ENCODE assay signal across 8 cellular contexts in genomic region chr10:21524526-21525366, GRCh38. TPM values are rescaled to one million over a fixed set of nuclear protein-coding genes. Genes with fewer than 3 reads are reported as not detected.
DNase-seq lines count a peak whose midpoint lies in the region; ATAC-seq, FAIRE-seq and TF ChIP-seq lines count a peak whose summit lies in the region.

No MANE protein-coding gene starts in this region.

- H3K9ac ChIP-seq in OCI-LY3 (ENCODE audit: low read length), result peak overlapping the region; percentile 81

- no peaks in the 10 kb centered on the region for H4K20me1 ChIP-seq in OCI-LY3 (ENCODE audit: insufficient read depth, low read length)

- H3K27ac ChIP-seq in OCI-LY3 (ENCODE audit: low read length), result peak overlapping the region; percentile 61
- H3K27ac ChIP-seq in effector memory CD4-positive, alpha-beta T cell (ENCODE audit: insufficient read depth, low read length, poor library complexity, severe bottlenecking), result peak overlapping the region; percentile 73
- peak overlapping the region; percentile 95 for H3K27ac ChIP-seq in muscle layer of duodenum (ENCODE audit: low read length)

- H3K27me3 Mint-ChIP-seq in activated CD4-positive, alpha-beta T cell treated with anti-CD3 and anti-CD28 coated beads for 36 hours, result peaks cover 24% of the 10 kb centered on the region

- no peak for TF ChIP-seq CTCF in OCI-LY3 (IDR thresholded peaks at IDR 0.05; ENCODE audit: low read depth, low read length)

- POLR2A ChIA-PET in activated CD4-positive, alpha-beta T cell treated with anti-CD3 and anti-CD28 coated beads for 36 hours (lab: Charles Lee), result interaction anchor here (0.7 kb wide), 1 partner anchor 178 kb away, joined by 3 read pairs; no protein-coding TSS in a partner anchor

- H3K4me3 Mint-ChIP-seq in activated CD4-positive, alpha-beta T cell treated with anti-CD3 and anti-CD28 coated beads for 36 hours, result peak overlapping the region; percentile 80

- peak overlapping the region; percentile 92 for H2AFZ ChIP-seq in OCI-LY3 (ENCODE audit: low read depth, low read length)

- H3K4me1 ChIP-seq in OCI-LY3 (ENCODE audit: low read length) (peaks cover 5% of the 10 kb centered on the region; the same call in 1 of the 2 replicates), muscle layer of duodenum (ENCODE audit: control insufficient read depth in 1 of 2, insufficient read depth in 2 of 2, low read length in 2 of 2) (peaks cover 9 to 33% of the 10 kb centered on the region in 2 donors)
- peaks cover 13% of the 10 kb centered on the region for H3K4me1 ChIP-seq in effector memory CD4-positive, alpha-beta T cell (ENCODE audit: control insufficient read depth, insufficient read depth, low read length, poor library complexity, severe bottlenecking)

- no peak for FAIRE-seq in RCC 7860 (lab: Jason Lieb, UNC)

- no peak for ATAC-seq in activated CD4-positive, alpha-beta T cell treated with anti-CD3 and anti-CD28 coated beads for 36 hours
- no peak for ATAC-seq in HG03108 (IDR thresholded peaks at IDR 0.05; ENCODE audit: unreplicated experiment)

- no peak for DNase-seq in activated CD4-positive, alpha-beta T cell treated with anti-CD3 and anti-CD28 coated beads for 36 hours
- no peak for DNase-seq in activated CD4-positive, alpha-beta T cell treated with anti-CD3 and anti-CD28 coated beads for 1 hour
- DNase-seq in effector memory CD4-positive, alpha-beta T cell, result no peak
- no peak for DNase-seq in RCC 7860 (ENCODE audit: low spot score)
- DNase-seq in posterior vena cava (ENCODE audit: low spot score), result no peak

- H3K9me3 ChIP-seq in OCI-LY3 (ENCODE audit: insufficient read depth, low read length) (no peaks in the 10 kb centered on the region), muscle layer of duodenum (ENCODE audit: control insufficient read depth in 1 of 2, low read length in 2 of 2) (no peaks in the 10 kb centered on the region)
- H3K9me3 ChIP-seq in effector memory CD4-positive, alpha-beta T cell (ENCODE audit: control insufficient read depth, low read length), result no peaks in the 10 kb centered on the region

- H3K4me3 ChIP-seq in OCI-LY3 (ENCODE audit: low read length) (peak overlapping the region; percentile 89), muscle layer of duodenum (ENCODE audit: low read depth in 1 of 2, low read length in 2 of 2) (peak overlapping the region; percentile 85 to 92)
- peak overlapping the region; percentile 65 for H3K4me3 ChIP-seq in effector memory CD4-positive, alpha-beta T cell (ENCODE audit: insufficient read depth, low read depth, low read length, poor library complexity, severe bottlenecking)

- H3K27ac Mint-ChIP-seq in activated CD4-positive, alpha-beta T cell treated with anti-CD3 and anti-CD28 coated beads for 36 hours, result peak overlapping the region; percentile 87

- H3K79me2 ChIP-seq in OCI-LY3 (ENCODE audit: low read length), result no peaks in the 10 kb centered on the region

- CTCF ChIA-PET in activated CD4-positive, alpha-beta T cell treated with anti-CD3 and anti-CD28 coated beads for 36 hours (lab: Charles Lee), result interaction anchor here (0.9 to 1.2 kb wide), 2 partner anchors 17 to 29 kb away, joined by 3 to 4 read pairs; no protein-coding TSS in a partner anchor

- H3K9me3 Mint-ChIP-seq in activated CD4-positive, alpha-beta T cell treated with anti-CD3 and anti-CD28 coated beads for 36 hours (ENCODE audit: low read depth), result no peaks in the 10 kb centered on the region

- peak overlapping the region; percentile 100 for H3K4me2 ChIP-seq in OCI-LY3 (ENCODE audit: low read length)

- H3K4me1 Mint-ChIP-seq in activated CD4-positive, alpha-beta T cell treated with anti-CD3 and anti-CD28 coated beads for 36 hours, result peaks cover 31% of the 10 kb centered on the region

- intact Hi-C loops in activated CD4-positive, alpha-beta T cell treated with anti-CD3 and anti-CD28 coated beads for 36 hours (cut with DNase I, micrococcal nuclease), result loop anchor here (1.0 to 10.0 kb wide), 8 partner anchors 7 to 1920 kb away; partner anchors contain the start of gene PIP4K2A (in 1 of the 2)
- intact Hi-C loops in posterior vena cava (cut with DNase I), result no loop called here

- H3K27me3 ChIP-seq in OCI-LY3 (ENCODE audit: low read depth, low read length) (peaks cover 17% of the 10 kb centered on the region), muscle layer of duodenum (ENCODE audit: low read depth, low read length) (no peaks in the 10 kb centered on the region)
- H3K27me3 ChIP-seq in effector memory CD4-positive, alpha-beta T cell (replicated peaks; ENCODE audit: control insufficient read depth, insufficient read depth, low read length, poor library complexity, severe bottlenecking), result peaks cover 21% of the 10 kb centered on the region

- no peaks in the 10 kb centered on the region for H3K36me3 Mint-ChIP-seq in activated CD4-positive, alpha-beta T cell treated with anti-CD3 and anti-CD28 coated beads for 36 hours (ENCODE audit: low read depth)

- H3K36me3 ChIP-seq in OCI-LY3 (replicated peaks; ENCODE audit: low read depth, low read length) (no peaks in the 10 kb centered on the region), muscle layer of duodenum (ENCODE audit: control insufficient read depth in 1 of 2, insufficient read depth in 2 of 2, low read length in 2 of 2) (peaks cover 0 to 3% of the 10 kb centered on the region in 2 donors)
- H3K36me3 ChIP-seq in effector memory CD4-positive, alpha-beta T cell (ENCODE audit: control insufficient read depth, insufficient read depth, low read length), result no peaks in the 10 kb centered on the region

RNA-seq across cellular contexts. Expression of gene SKIDA1, which starts 0.7 kb away (rescaled TPM):
- under 1 TPM; 0.32 to 0.54 TPM for total RNA-seq in activated CD4-positive, alpha-beta T cell treated with anti-CD3 and anti-CD28 coated beads for 36 hours
- total RNA-seq in posterior vena cava, result 1 to 10 TPM in 1 of 2 donors, under 1 TPM in 1; 0.33 to 1.2 TPM

RNA-seq across cellular contexts. Expression of gene MLLT10, which starts 9.3 kb away (rescaled TPM):
- total RNA-seq in activated CD4-positive, alpha-beta T cell treated with anti-CD3 and anti-CD28 coated beads for 36 hours, result 10 to 100 TPM; 33.8 to 34.1 TPM
- total RNA-seq in posterior vena cava, result 10 to 100 TPM; 31.5 to 34.0 TPM

Comparison
In these comparisons a context has a peak if more than half of its experiments do, and no peak if none do; other contexts are left out.
1. intact Hi-C loops: an anchor here in activated CD4-positive, alpha-beta T cell treated with anti-CD3 and anti-CD28 coated beads for 36 hours (1.0 to 10.0 kb wide); none called in posterior vena cava.